Comparison of ENCODE assay signal across 21 cellular contexts in the genomic region with DNA sequence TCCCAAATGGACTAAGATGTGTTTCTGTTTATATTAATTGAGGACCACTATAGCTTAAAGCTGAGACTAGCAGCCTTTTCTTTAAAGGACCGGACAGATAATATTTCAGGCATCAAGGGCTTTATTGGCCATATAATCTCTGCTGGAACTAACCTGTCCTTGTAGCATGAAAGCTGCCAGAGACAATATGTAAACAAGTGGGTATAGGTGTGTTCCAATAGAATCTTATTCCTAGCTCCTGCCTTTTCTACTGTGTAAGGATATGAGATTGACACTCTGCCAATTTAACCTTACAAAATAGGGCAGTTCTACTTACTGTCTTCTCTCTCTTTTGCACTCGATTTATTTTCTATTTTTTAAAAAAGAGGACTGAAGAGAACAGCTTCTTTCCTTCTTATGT.
"Had no signal": no experiment of that assay in that cellular context is flagged by ENCODE, and none has a peak within 500 bp of the region (broad histone marks: within the 10 kb centered on the region; RNA-seq: fewer than 3 reads in every experiment).

No MANE protein-coding gene starts in this region.

- H3K36me3 ChIP-seq: pancreas, thoracic aorta, upper lobe of right lung had no signal

- DNase-seq: activated CD4-positive, alpha-beta memory T cell treated with anti-CD3 and anti-CD28 coated beads, Interleukin-2, amount 10 ng/mL, durations not matched to agents 7 days and 5 days; activated CD4-positive, alpha-beta T cell treated with anti-CD3 and anti-CD28 coated beads for 48 hours; activated CD4-positive, CD25-positive, alpha-beta regulatory T cell; activated CD8-positive, alpha-beta memory T cell treated with anti-CD3 and anti-CD28 coated beads, Interleukin-2, amount 10 ng/mL, durations not matched to agents 7 days and 5 days; activated naive CD4-positive, alpha-beta T cell; activated naive CD8-positive, alpha-beta T cell treated with anti-CD3 and anti-CD28 coated beads for 36 hours; amniotic stem cell; effector CD8-positive, alpha-beta T cell; esophagus squamous epithelium; immature natural killer cell; kidney glomerular epithelial cell; mesenchymal stem cell; naive thymus-derived CD8-positive, alpha-beta T cell; pancreas; right lobe of liver; small intestine; stimulated activated CD4-positive, alpha-beta T cell treated with anti-CD3 and anti-CD28 coated beads, Interleukin-4, amount 100 ng/mL, for 24 hours; upper lobe of right lung had no signal

- H3K4me1 ChIP-seq: esophagus squamous epithelium, pancreas, right lobe of liver, upper lobe of right lung had no signal

- H3K27ac Mint-ChIP-seq: activated CD4-positive, alpha-beta memory T cell treated with anti-CD3 and anti-CD28 coated beads, Interleukin-2, amount 10 ng/mL, durations not matched to agents 7 days and 5 days; activated CD8-positive, alpha-beta memory T cell treated with anti-CD3 and anti-CD28 coated beads, Interleukin-2, amount 10 ng/mL, durations not matched to agents 7 days and 5 days; dendritic cell treated with granulocyte-macrophage colony-stimulating factor and Interleukin-4, amounts not matched to agents 40 ng/mL and 50 ng/mL, for 4 days; immature natural killer cell; stimulated activated effector memory CD8-positive, alpha-beta T cell treated with anti-CD3 and anti-CD28 coated beads, Interleukin-12 subunit alpha, Interleukin-12 subunit beta, amount 100 ng/mL, for 72 hours had no signal

- H3K4me3 Mint-ChIP-seq: activated CD4-positive, alpha-beta memory T cell treated with anti-CD3 and anti-CD28 coated beads, Interleukin-2, amount 10 ng/mL, durations not matched to agents 7 days and 5 days; activated CD8-positive, alpha-beta memory T cell treated with anti-CD3 and anti-CD28 coated beads, Interleukin-2, amount 10 ng/mL, durations not matched to agents 7 days and 5 days; activated naive CD8-positive, alpha-beta T cell treated with anti-CD3 and anti-CD28 coated beads for 36 hours; dendritic cell treated with granulocyte-macrophage colony-stimulating factor and Interleukin-4, amounts not matched to agents 40 ng/mL and 50 ng/mL, for 4 days; immature natural killer cell; stimulated activated effector memory CD8-positive, alpha-beta T cell treated with anti-CD3 and anti-CD28 coated beads, Interleukin-12 subunit alpha, Interleukin-12 subunit beta, amount 100 ng/mL, for 72 hours had no signal

- H3K4me3 ChIP-seq: esophagus squamous epithelium, pancreas, right lobe of liver, thoracic aorta, upper lobe of right lung had no signal

- H3K27me3 ChIP-seq: esophagus squamous epithelium, pancreas, right lobe of liver, upper lobe of right lung had no signal

- H3K9me3 Mint-ChIP-seq: activated CD4-positive, alpha-beta memory T cell treated with anti-CD3 and anti-CD28 coated beads, Interleukin-2, amount 10 ng/mL, durations not matched to agents 7 days and 5 days; dendritic cell treated with granulocyte-macrophage colony-stimulating factor and Interleukin-4, amounts not matched to agents 40 ng/mL and 50 ng/mL, for 4 days; immature natural killer cell; stimulated activated effector memory CD8-positive, alpha-beta T cell treated with anti-CD3 and anti-CD28 coated beads, Interleukin-12 subunit alpha, Interleukin-12 subunit beta, amount 100 ng/mL, for 72 hours had no signal

- FAIRE-seq: pancreas, small intestine had no signal

- H3K9me3 ChIP-seq: esophagus squamous epithelium, pancreas, right lobe of liver, thoracic aorta, upper lobe of right lung had no signal

- H3K27me3 Mint-ChIP-seq: activated CD4-positive, alpha-beta memory T cell treated with anti-CD3 and anti-CD28 coated beads, Interleukin-2, amount 10 ng/mL, durations not matched to agents 7 days and 5 days; activated CD8-positive, alpha-beta memory T cell treated with anti-CD3 and anti-CD28 coated beads, Interleukin-2, amount 10 ng/mL, durations not matched to agents 7 days and 5 days; activated naive CD8-positive, alpha-beta T cell treated with anti-CD3 and anti-CD28 coated beads for 36 hours; dendritic cell treated with granulocyte-macrophage colony-stimulating factor and Interleukin-4, amounts not matched to agents 40 ng/mL and 50 ng/mL, for 4 days; naive thymus-derived CD8-positive, alpha-beta T cell had no signal

- H3K27ac ChIP-seq: pancreas, right lobe of liver, thoracic aorta, upper lobe of right lung had no signal

- ATAC-seq: activated CD8-positive, alpha-beta memory T cell treated with anti-CD3 and anti-CD28 coated beads, Interleukin-2, amount 10 ng/mL, durations not matched to agents 7 days and 5 days; naive thymus-derived CD8-positive, alpha-beta T cell; pancreas; right lobe of liver; stimulated activated effector memory CD8-positive, alpha-beta T cell treated with anti-CD3 and anti-CD28 coated beads, Interleukin-12 subunit alpha, Interleukin-12 subunit beta, amount 100 ng/mL, for 72 hours had no signal
